9 cellular contexts compared by ENCODE assay signal in genomic region chr1:39102537-39103320, GRCh38.
DNase-seq lines count a peak whose midpoint lies in the region; TF ChIP-seq lines count a peak whose summit lies in the region.
"Had no signal": no experiment of that assay in that cellular context is flagged by ENCODE, and none has a peak within 500 bp of the region (broad histone marks: within the 10 kb centered on the region; RNA-seq: fewer than 3 reads in every experiment).

No MANE protein-coding gene starts in this region.

- TF ChIP-seq EP300 in ovary (IDR thresholded peaks at IDR 0.05): no peak

- no peaks in the 10 kb centered on the region for H3K9me3 Mint-ChIP-seq in activated naive CD8-positive, alpha-beta T cell (ENCODE audit: low read depth)
- H3K9me3 Mint-ChIP-seq in activated T-helper 2 cell treated with anti-CD3 and anti-CD28 coated beads, Interferon-gamma antibody, Interleukin-2, Interleukin-4, amounts not matched to agents 10 μg/mL and 5 μg/mL and 100 μg/mL, durations not matched to agents 14 hours and 24 hours and 36 hours: no peaks in the 10 kb centered on the region

- H3K4me3 ChIP-seq in HUES64 (ENCODE audit: low read length) (peak overlapping the region; percentile 81), ovary (no peak overlapping the region)

- DNase-seq in activated CD4-positive, alpha-beta T cell treated with anti-CD3 and anti-CD28 coated beads for 4 hours: peak; percentile 22 to 26
- no peak for DNase-seq in activated CD4-positive, alpha-beta T cell treated with anti-CD3 and anti-CD28 coated beads, Interleukin-2, amount 50 U/mL, for 4 hours
- peak; percentile 89 for DNase-seq in NCI-H82 treated with DMSO at 0.1 percent for 48 hours (lab: John Stamatoyannopoulos, UW; ENCODE audit: unreplicated experiment)
- peak in 26 of 42 donors; percentile 24 to 84 (median 58) for DNase-seq in head of caudate nucleus
- DNase-seq in ovary: peak in 2 of 5 donors; percentile 27 to 49
- DNase-seq in activated T-helper 2 cell treated with anti-CD3 and anti-CD28 coated beads, Interferon-gamma antibody, Interleukin-2, Interleukin-4, amounts not matched to agents 10 μg/mL and 5 μg/mL and 100 μg/mL, durations not matched to agents 14 hours and 24 hours and 36 hours (ENCODE audit: low spot score): no peak
- DNase-seq: left cardiac atrium had no signal

- peak overlapping the region; percentile 80 for H3K27ac ChIP-seq in HUES64 (ENCODE audit: low read depth, low read length)
- no peak overlapping the region for H3K27ac ChIP-seq in ovary

- H3K9me3 ChIP-seq in HUES64 (ENCODE audit: insufficient read depth, low read depth, low read length): no peaks in the 10 kb centered on the region
- H3K9me3 ChIP-seq in ovary: no peaks in the 10 kb centered on the region

- H3K36me3 ChIP-seq in HUES64 (ENCODE audit: insufficient read depth, low read length) (no peaks in the 10 kb centered on the region), ovary (no peaks in the 10 kb centered on the region)

- 7% methylated on average over 10 of the region's 11 CpGs for WGBS in HUES64
- WGBS in ovary, 3 donors: 26 to 29% (median 29%) methylated on average over 11 of the region's 11 CpGs

- H3K4me1 ChIP-seq in HUES64 (ENCODE audit: insufficient read depth, low read length): peaks cover 41% of the 10 kb centered on the region
- H3K4me1 ChIP-seq in ovary (ENCODE audit: insufficient read depth): peaks cover 9% of the 10 kb centered on the region

- TF ChIP-seq CTCF in ovary (IDR thresholded peaks at IDR 0.05): peak; percentile 53 to 91 (median 89)

- no peaks in the 10 kb centered on the region for H3K27me3 ChIP-seq in HUES64 (ENCODE audit: insufficient read depth, low read length)
- no peaks in the 10 kb centered on the region for H3K27me3 ChIP-seq in ovary

- peaks cover 2% of the 10 kb centered on the region for H3K36me3 Mint-ChIP-seq in activated naive CD8-positive, alpha-beta T cell
- no peaks in the 10 kb centered on the region for H3K36me3 Mint-ChIP-seq in activated T-helper 2 cell treated with anti-CD3 and anti-CD28 coated beads, Interferon-gamma antibody, Interleukin-2, Interleukin-4, amounts not matched to agents 10 μg/mL and 5 μg/mL and 100 μg/mL, durations not matched to agents 14 hours and 24 hours and 36 hours (ENCODE audit: low read depth)

- peaks cover 42% of the 10 kb centered on the region for H3K4me1 Mint-ChIP-seq in activated naive CD8-positive, alpha-beta T cell (ENCODE audit: low read depth)
- H3K4me1 Mint-ChIP-seq in activated T-helper 2 cell treated with anti-CD3 and anti-CD28 coated beads, Interferon-gamma antibody, Interleukin-2, Interleukin-4, amounts not matched to agents 10 μg/mL and 5 μg/mL and 100 μg/mL, durations not matched to agents 14 hours and 24 hours and 36 hours (ENCODE audit: low read depth): peaks cover 30% of the 10 kb centered on the region

- intact Hi-C loops in head of caudate nucleus (cut with DNase I): loop anchor here (5.0 kb wide), 1 partner anchor 90 kb away; no protein-coding TSS in a partner anchor
- intact Hi-C loops in ovary (cut with DNase I): loop anchor here (2.0 to 10.0 kb wide), 9 partner anchors 62 to 432 kb away; partner anchors contain the start of gene MACF1 (in 1 of the 4)
- intact Hi-C loops in activated T-helper 2 cell treated with anti-CD3 and anti-CD28 coated beads, Interferon-gamma antibody, Interleukin-2, Interleukin-4, amounts not matched to agents 10 μg/mL and 5 μg/mL and 100 μg/mL, durations not matched to agents 14 hours and 24 hours and 36 hours (cut with micrococcal nuclease): loop anchor here (1.0 to 10.0 kb wide), 5 partner anchors 80 to 622 kb away; no protein-coding TSS in a partner anchor

- peak overlapping the region; percentile 61 for H3K4me3 Mint-ChIP-seq in activated naive CD8-positive, alpha-beta T cell
- no peak overlapping the region for H3K4me3 Mint-ChIP-seq in activated T-helper 2 cell treated with anti-CD3 and anti-CD28 coated beads, Interferon-gamma antibody, Interleukin-2, Interleukin-4, amounts not matched to agents 10 μg/mL and 5 μg/mL and 100 μg/mL, durations not matched to agents 14 hours and 24 hours and 36 hours (ENCODE audit: low read depth)

- peak overlapping the region; percentile 89 for H3K9ac ChIP-seq in HUES64 (ENCODE audit: low read depth, low read length)

- no peak for TF ChIP-seq POLR2A in ovary (IDR thresholded peaks at IDR 0.05)

- peak overlapping the region; percentile 34 for H3K27ac Mint-ChIP-seq in activated naive CD8-positive, alpha-beta T cell
- no peak overlapping the region for H3K27ac Mint-ChIP-seq in activated T-helper 2 cell treated with anti-CD3 and anti-CD28 coated beads, Interferon-gamma antibody, Interleukin-2, Interleukin-4, amounts not matched to agents 10 μg/mL and 5 μg/mL and 100 μg/mL, durations not matched to agents 14 hours and 24 hours and 36 hours

- no peaks in the 10 kb centered on the region for H3K27me3 Mint-ChIP-seq in activated naive CD8-positive, alpha-beta T cell
- peaks cover 15% of the 10 kb centered on the region for H3K27me3 Mint-ChIP-seq in activated T-helper 2 cell treated with anti-CD3 and anti-CD28 coated beads, Interferon-gamma antibody, Interleukin-2, Interleukin-4, amounts not matched to agents 10 μg/mL and 5 μg/mL and 100 μg/mL, durations not matched to agents 14 hours and 24 hours and 36 hours (ENCODE audit: low read depth)

Comparison
In these comparisons a context has a peak if more than half of its experiments do, and no peak if none do; other contexts are left out.
1. DNase-seq: peak in activated CD4-positive, alpha-beta T cell treated with anti-CD3 and anti-CD28 coated beads for 4 hours (2 of 2), NCI-H82 treated with DMSO at 0.1 percent for 48 hours (single experiment) and head of caudate nucleus (26 of 42); none in activated CD4-positive, alpha-beta T cell treated with anti-CD3 and anti-CD28 coated beads, Interleukin-2, amount 50 U/mL, for 4 hours (0 of 2) and activated T-helper 2 cell treated with anti-CD3 and anti-CD28 coated beads, Interferon-gamma antibody, Interleukin-2, Interleukin-4, amounts not matched to agents 10 μg/mL and 5 μg/mL and 100 μg/mL, durations not matched to agents 14 hours and 24 hours and 36 hours (single experiment).